ENCODE assay signal across 31 cellular contexts in the genomic region with DNA sequence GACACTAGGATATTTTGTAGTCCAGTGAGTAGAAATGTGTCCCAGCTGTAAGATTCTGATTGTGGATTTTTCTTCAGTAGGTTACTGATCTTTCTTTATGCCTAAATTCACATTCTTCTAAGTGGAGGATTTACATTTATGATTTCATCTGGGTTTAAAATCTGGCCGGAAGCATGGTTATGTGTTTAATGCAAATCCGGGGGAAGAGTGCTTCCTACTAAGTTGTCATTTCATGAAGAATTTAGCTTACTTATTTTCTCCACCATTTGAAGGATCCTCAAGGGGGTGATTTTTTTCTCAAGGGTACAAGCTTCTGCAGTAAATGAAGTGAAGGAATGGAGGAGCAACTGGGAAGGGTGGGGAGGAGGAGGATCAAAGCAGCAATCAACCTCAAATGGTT.
"Had no signal": no experiment of that assay in that cellular context is flagged by ENCODE, and none has a peak within 500 bp of the region (broad histone marks: within the 10 kb centered on the region; RNA-seq: fewer than 3 reads in every experiment).

No MANE protein-coding gene starts in this region.

- H3K27me3 Mint-ChIP-seq: activated CD4-positive, alpha-beta memory T cell treated with anti-CD3 and anti-CD28 coated beads for 36 hours; activated naive CD8-positive, alpha-beta T cell treated with anti-CD3 and anti-CD28 coated beads for 36 hours; dendritic cell treated with granulocyte-macrophage colony-stimulating factor and Interleukin-4, amounts not matched to agents 40 ng/mL and 50 ng/mL, for 4 days; natural killer cell treated with Interleukin-12 subunit alpha and Interleukin-12 subunit beta and Interleukin-15 and Interleukin-18, amount 100 ng/mL, for 72 hours; stimulated activated memory B cell treated with anti-CD40 and anti-IgM and Interleukin-4, amounts not matched to agents 10 μg/mL and 1 μg/mL and 100 μg/mL, for 72 hours; stimulated activated naive CD8-positive, alpha-beta T cell treated with anti-CD3 and anti-CD28 coated beads, Interleukin-15, amount 100 ng/mL, for 72 hours had no signal

- H3K4me1 ChIP-seq: adrenal gland, ascending aorta, left ventricle myocardium inferior, pancreas, prostate gland, tibial artery had no signal

- H3K27me3 ChIP-seq: adrenal gland, ascending aorta, brain microvascular endothelial cell, pancreas, sigmoid colon, tibial artery had no signal

- H3K9me3 Mint-ChIP-seq: activated CD4-positive, alpha-beta memory T cell treated with anti-CD3 and anti-CD28 coated beads for 36 hours; activated naive CD4-positive, alpha-beta T cell treated with anti-CD3 and anti-CD28 coated beads for 36 hours; activated naive CD8-positive, alpha-beta T cell treated with anti-CD3 and anti-CD28 coated beads for 36 hours; activated T-helper 1 cell treated with anti-CD3 and anti-CD28 coated beads, Interleukin-12 subunit alpha, Interleukin-12 subunit beta, Interleukin-2, Interleukin-4 antibody, amounts not matched to agents 30 ng/mL and 10 ng/mL and 1 ng/mL, durations not matched to agents 14 hours and 24 hours and 36 hours; dendritic cell treated with granulocyte-macrophage colony-stimulating factor and Interleukin-4, amounts not matched to agents 40 ng/mL and 50 ng/mL, for 4 days; stimulated activated memory B cell treated with anti-CD40 and anti-IgM and Interleukin-4, amounts not matched to agents 10 μg/mL and 1 μg/mL and 100 μg/mL, for 72 hours; stimulated activated naive CD8-positive, alpha-beta T cell treated with anti-CD3 and anti-CD28 coated beads, Interleukin-15, amount 100 ng/mL, for 72 hours; T-helper 1 cell treated with Interleukin-12 subunit alpha and Interleukin-12 subunit beta and Interleukin-4 antibody, amounts not matched to agents 30 μg/mL and 1 μg/mL, for 36 hours had no signal

- DNase-seq: activated CD4-positive, alpha-beta memory T cell treated with anti-CD3 and anti-CD28 coated beads for 36 hours; activated CD4-positive, alpha-beta T cell treated with anti-CD3 and anti-CD28 coated beads for 48 hours; activated CD8-positive, alpha-beta memory T cell treated with anti-CD3 and anti-CD28 coated beads, Interleukin-2, amount 50 U/mL, for 4 hours; activated effector memory CD4-positive, alpha-beta T cell treated with anti-CD3 and anti-CD28 coated beads, Interleukin-2, amount 50 U/mL, for 16 hours; activated naive CD4-positive, alpha-beta T cell treated with anti-CD3 and anti-CD28 coated beads for 36 hours; activated naive CD8-positive, alpha-beta T cell treated with anti-CD3 and anti-CD28 coated beads for 36 hours; activated T-cell treated with anti-CD3 and anti-CD28 coated beads, Interleukin-2, amount 50 U/mL, for 1 hour; adrenal gland; brain microvascular endothelial cell; effector CD4-positive, alpha-beta T cell; kidney glomerular epithelial cell; left ventricle myocardium inferior; mucosa of descending colon; nucleus accumbens; pancreas; sigmoid colon; small intestine; stimulated activated CD4-positive, alpha-beta T cell treated with anti-CD3 and anti-CD28 coated beads, Interleukin-4, amount 100 ng/mL, for 4 hours; stimulated activated CD8-positive, alpha-beta memory T cell treated with anti-CD3 and anti-CD28 coated beads, Interleukin-4, amount 100 ng/mL, for 48 hours; stimulated activated naive CD8-positive, alpha-beta T cell treated with anti-CD3 and anti-CD28 coated beads, Interleukin-15, amount 100 ng/mL, for 72 hours; T-helper 9 cell; tibial artery; WERI-Rb-1 had no signal

- H3K4me3 Mint-ChIP-seq: activated CD4-positive, alpha-beta memory T cell treated with anti-CD3 and anti-CD28 coated beads for 36 hours; activated naive CD4-positive, alpha-beta T cell treated with anti-CD3 and anti-CD28 coated beads for 36 hours; activated naive CD8-positive, alpha-beta T cell treated with anti-CD3 and anti-CD28 coated beads for 36 hours; activated T-helper 1 cell treated with anti-CD3 and anti-CD28 coated beads, Interleukin-12 subunit alpha, Interleukin-12 subunit beta, Interleukin-2, Interleukin-4 antibody, amounts not matched to agents 30 ng/mL and 10 ng/mL and 1 ng/mL, durations not matched to agents 14 hours and 24 hours and 36 hours; dendritic cell treated with granulocyte-macrophage colony-stimulating factor and Interleukin-4, amounts not matched to agents 40 ng/mL and 50 ng/mL, for 4 days; natural killer cell treated with Interleukin-12 subunit alpha and Interleukin-12 subunit beta and Interleukin-15 and Interleukin-18, amount 100 ng/mL, for 72 hours; stimulated activated memory B cell treated with anti-CD40 and anti-IgM and Interleukin-4, amounts not matched to agents 10 μg/mL and 1 μg/mL and 100 μg/mL, for 72 hours; stimulated activated naive CD8-positive, alpha-beta T cell treated with anti-CD3 and anti-CD28 coated beads, Interleukin-15, amount 100 ng/mL, for 72 hours; T-helper 1 cell treated with Interleukin-12 subunit alpha and Interleukin-12 subunit beta and Interleukin-4 antibody, amounts not matched to agents 30 μg/mL and 1 μg/mL, for 36 hours had no signal

- H3K9me3 ChIP-seq: adrenal gland, ascending aorta, left ventricle myocardium inferior, mucosa of descending colon, pancreas, prostate gland, sigmoid colon, tibial artery had no signal

- H3K27ac Mint-ChIP-seq: activated CD4-positive, alpha-beta memory T cell treated with anti-CD3 and anti-CD28 coated beads for 36 hours; activated naive CD4-positive, alpha-beta T cell treated with anti-CD3 and anti-CD28 coated beads for 36 hours; activated naive CD8-positive, alpha-beta T cell treated with anti-CD3 and anti-CD28 coated beads for 36 hours; activated T-helper 1 cell treated with anti-CD3 and anti-CD28 coated beads, Interleukin-12 subunit alpha, Interleukin-12 subunit beta, Interleukin-2, Interleukin-4 antibody, amounts not matched to agents 30 ng/mL and 10 ng/mL and 1 ng/mL, durations not matched to agents 14 hours and 24 hours and 36 hours; dendritic cell treated with granulocyte-macrophage colony-stimulating factor and Interleukin-4, amounts not matched to agents 40 ng/mL and 50 ng/mL, for 4 days; natural killer cell treated with Interleukin-12 subunit alpha and Interleukin-12 subunit beta and Interleukin-15 and Interleukin-18, amount 100 ng/mL, for 72 hours; stimulated activated memory B cell treated with anti-CD40 and anti-IgM and Interleukin-4, amounts not matched to agents 10 μg/mL and 1 μg/mL and 100 μg/mL, for 72 hours; stimulated activated naive CD8-positive, alpha-beta T cell treated with anti-CD3 and anti-CD28 coated beads, Interleukin-15, amount 100 ng/mL, for 72 hours; T-helper 1 cell treated with Interleukin-12 subunit alpha and Interleukin-12 subunit beta and Interleukin-4 antibody, amounts not matched to agents 30 μg/mL and 1 μg/mL, for 36 hours had no signal

- H3K4me1 Mint-ChIP-seq: activated naive CD8-positive, alpha-beta T cell treated with anti-CD3 and anti-CD28 coated beads for 36 hours; stimulated activated memory B cell treated with anti-CD40 and anti-IgM and Interleukin-4, amounts not matched to agents 10 μg/mL and 1 μg/mL and 100 μg/mL, for 72 hours; stimulated activated naive CD8-positive, alpha-beta T cell treated with anti-CD3 and anti-CD28 coated beads, Interleukin-15, amount 100 ng/mL, for 72 hours had no signal

- H3K4me3 ChIP-seq: adrenal gland, ascending aorta, left ventricle myocardium inferior, lung, mucosa of descending colon, pancreas, prostate gland, sigmoid colon, tibial artery had no signal

- H3K27ac ChIP-seq: adrenal gland, ascending aorta, brain microvascular endothelial cell, left ventricle myocardium inferior, pancreas, prostate gland, sigmoid colon, tibial artery, WERI-Rb-1 had no signal

- H3K36me3 ChIP-seq: adrenal gland, ascending aorta, brain microvascular endothelial cell, left ventricle myocardium inferior, pancreas, prostate gland, sigmoid colon, tibial artery, WERI-Rb-1 had no signal

- H3K36me3 Mint-ChIP-seq: activated naive CD8-positive, alpha-beta T cell treated with anti-CD3 and anti-CD28 coated beads for 36 hours; natural killer cell treated with Interleukin-12 subunit alpha and Interleukin-12 subunit beta and Interleukin-15 and Interleukin-18, amount 100 ng/mL, for 72 hours; stimulated activated memory B cell treated with anti-CD40 and anti-IgM and Interleukin-4, amounts not matched to agents 10 μg/mL and 1 μg/mL and 100 μg/mL, for 72 hours had no signal
